24 cellular contexts compared by ENCODE assay signal in genomic region chr3:64691051-64691450, GRCh38. TPM values are rescaled to one million over a fixed set of nuclear protein-coding genes. Genes with fewer than 3 reads are reported as not detected.
A peak's percentile ranks its signal among the peaks of the same experiment; 100 is the strongest.
DNase-seq lines count a peak whose midpoint lies in the region; ATAC-seq, FAIRE-seq and TF ChIP-seq lines count a peak whose summit lies in the region.
"Had no signal": no experiment of that assay in that cellular context is flagged by ENCODE, and none has a peak within 500 bp of the region (broad histone marks: within the 10 kb centered on the region; RNA-seq: fewer than 3 reads in every experiment).

No MANE protein-coding gene starts in this region.

- DNase-seq in heart right ventricle (peak in 1 of 2 donors; percentile 40), Right ventricle myocardium superior (no peak), astrocyte (ENCODE audit: low read depth) (peak; percentile 37), hepatocyte (ENCODE audit: low spot score) (peak; percentile 44), smooth muscle cell (lab: John Stamatoyannopoulos, UW; ENCODE audit: unreplicated experiment) (no peak), HEK293T (ENCODE audit: extremely low spot score) (no peak)
- DNase-seq in central memory CD4-positive, alpha-beta T cell = no peak
- DNase-seq: activated CD4-positive, CD25-positive, alpha-beta regulatory T cell; DMS53; erythroblast; head of caudate nucleus; HFFc6; NCI-H1417 treated with DMSO at 0.1 percent for 48 hours; stimulated activated naive CD4-positive, alpha-beta T cell; T-helper 1 cell had no signal

- H2AFZ ChIP-seq in astrocyte (ENCODE audit: low read depth, low read length) = no peak overlapping the region
- no peak overlapping the region for H2AFZ ChIP-seq in hepatocyte
- no peak overlapping the region for H2AFZ ChIP-seq in smooth muscle cell (ENCODE audit: low read depth)

- 39 to 44% methylated on average over 3 of the region's 3 CpGs for WGBS in heart right ventricle, 2 donors
- 66% methylated on average over 3 of the region's 3 CpGs for WGBS in hepatocyte (ENCODE audit: low lambda C conversion rate, missing lambda C conversion rate)
- 30% methylated on average over 3 of the region's 3 CpGs for WGBS in smooth muscle cell (ENCODE audit: low lambda C conversion rate)

- no peaks in the 10 kb centered on the region for H3K79me2 ChIP-seq in astrocyte (ENCODE audit: insufficient read depth, low read length)
- peaks cover 10% of the 10 kb centered on the region for H3K79me2 ChIP-seq in hepatocyte
- peaks cover 23% of the 10 kb centered on the region for H3K79me2 ChIP-seq in smooth muscle cell (ENCODE audit: low read depth)

- CTCF ChIA-PET in HEK293T (lab: Yijun Ruan, JAX) = interaction anchor here (0.7 kb wide), 1 partner anchor 970 kb away, joined by 3 read pairs; no protein-coding TSS in a partner anchor

- H3K4me2 ChIP-seq in astrocyte (ENCODE audit: low read length) (no peak overlapping the region), hepatocyte (no peak overlapping the region), smooth muscle cell (no peak overlapping the region)
- H3K4me2 ChIP-seq: KMS-11 had no signal

- H3K27ac ChIP-seq in heart right ventricle = peak overlapping the region in 9 of 10 donors; percentile 10 to 60 (median 46)
- H3K27ac ChIP-seq in astrocyte (ENCODE audit: low read depth, low read length) = no peak overlapping the region
- H3K27ac ChIP-seq in hepatocyte = no peak overlapping the region
- H3K27ac ChIP-seq in smooth muscle cell (ENCODE audit: low read depth) = peak overlapping the region; percentile 32
- H3K27ac ChIP-seq: C4-2B, KMS-11, RWPE1 had no signal

- H3K9me2 ChIP-seq in hepatocyte (replicated peaks; ENCODE audit: insufficient read depth) = no peaks in the 10 kb centered on the region

- no peaks in the 10 kb centered on the region for H3K27me3 Mint-ChIP-seq in astrocyte (ENCODE audit: low read depth, unreplicated experiment)

- no peaks in the 10 kb centered on the region for H3K9me3 Mint-ChIP-seq in astrocyte (ENCODE audit: unreplicated experiment)
- H3K9me3 Mint-ChIP-seq: activated T-helper 17 cell treated with anti-CD3 and anti-CD28 coated beads, Interleukin-2, amount 50 U/mL, for 72 hours; HFFc6; type B pancreatic cell had no signal

- peaks cover 8% of the 10 kb centered on the region for H3F3A ChIP-seq in smooth muscle cell (ENCODE audit: low read depth)

- peak in 5 of 8 donors; percentile 4 to 60 (median 20) for ATAC-seq in heart right ventricle
- no peak for ATAC-seq in Right ventricle myocardium superior (ENCODE audit: poor library complexity)
- ATAC-seq in GM21526 (IDR thresholded peaks at IDR 0.05; ENCODE audit: low FRiP score, unreplicated experiment) = no peak
- ATAC-seq: activated T-helper 17 cell treated with anti-CD3 and anti-CD28 coated beads, Interleukin-2, amount 50 U/mL, for 72 hours had no signal

- H4K20me1 ChIP-seq in astrocyte (ENCODE audit: insufficient read depth, low read length) = no peaks in the 10 kb centered on the region
- H4K20me1 ChIP-seq in hepatocyte (ENCODE audit: insufficient read depth, poor library complexity, severe bottlenecking) = no peaks in the 10 kb centered on the region
- H4K20me1 ChIP-seq in smooth muscle cell (ENCODE audit: low read depth) = no peaks in the 10 kb centered on the region

- intact Hi-C loops in heart right ventricle (cut with DNase I) (loop anchor here in 1 of 10 donors (10.0 kb wide), 1 partner anchor 204 kb away; no protein-coding TSS in a partner anchor), Right ventricle myocardium superior (cut with DNase I) (no loop called here)

- peaks cover 10% of the 10 kb centered on the region for H3K4me1 Mint-ChIP-seq in astrocyte (ENCODE audit: low read depth, unreplicated experiment)
- H3K4me1 Mint-ChIP-seq: activated T-helper 17 cell treated with anti-CD3 and anti-CD28 coated beads, Interleukin-2, amount 50 U/mL, for 72 hours had no signal

- H3K4me1 ChIP-seq in heart right ventricle = peaks cover 0 to 52% (median 36%) of the 10 kb centered on the region in 9 donors
- H3K4me1 ChIP-seq in astrocyte (ENCODE audit: insufficient read depth, low read length) = peaks cover 6% of the 10 kb centered on the region
- H3K4me1 ChIP-seq in hepatocyte (ENCODE audit: insufficient read depth) = no peaks in the 10 kb centered on the region
- peaks cover 8% of the 10 kb centered on the region for H3K4me1 ChIP-seq in smooth muscle cell (ENCODE audit: low read depth)

- POLR2A ChIA-PET in HEK293T (lab: Yijun Ruan, JAX) = no interaction called here

- H3K9me3 ChIP-seq in heart right ventricle = no peaks in the 10 kb centered on the region
- H3K9me3 ChIP-seq in astrocyte (ENCODE audit: insufficient read depth, low read depth, low read length) = no peaks in the 10 kb centered on the region
- H3K9me3 ChIP-seq in hepatocyte (ENCODE audit: low read depth) = no peaks in the 10 kb centered on the region
- H3K9me3 ChIP-seq in smooth muscle cell (replicated peaks; ENCODE audit: low read depth) = no peaks in the 10 kb centered on the region

- no peak overlapping the region for H3K27ac Mint-ChIP-seq in astrocyte (ENCODE audit: unreplicated experiment)
- H3K27ac Mint-ChIP-seq: activated T-helper 17 cell treated with anti-CD3 and anti-CD28 coated beads, Interleukin-2, amount 50 U/mL, for 72 hours; HFFc6; type B pancreatic cell had no signal

- TF ChIP-seq CTCF in heart right ventricle (IDR thresholded peaks at IDR 0.05) = no peak
- no peak for TF ChIP-seq CTCF in astrocyte (IDR thresholded peaks at IDR 0.05; ENCODE audit: insufficient read depth, low read depth, low read length)
- no peak for TF ChIP-seq CTCF in hepatocyte (IDR thresholded peaks at IDR 0.05; ENCODE audit: poor library complexity)
- no peak for TF ChIP-seq CTCF in smooth muscle cell (IDR thresholded peaks at IDR 0.05; ENCODE audit: borderline replicate concordance, insufficient read depth, poor library complexity, severe bottlenecking)

- H3K36me3 Mint-ChIP-seq in astrocyte (ENCODE audit: low read depth, unreplicated experiment) = no peaks in the 10 kb centered on the region
- H3K36me3 Mint-ChIP-seq: type B pancreatic cell had no signal

- H3K4me3 Mint-ChIP-seq in astrocyte (ENCODE audit: unreplicated experiment) = no peak overlapping the region
- H3K4me3 Mint-ChIP-seq: activated T-helper 17 cell treated with anti-CD3 and anti-CD28 coated beads, Interleukin-2, amount 50 U/mL, for 72 hours; HFFc6 had no signal

- no peak overlapping the region for H3K9ac ChIP-seq in astrocyte (ENCODE audit: low read length)
- no peak overlapping the region for H3K9ac ChIP-seq in smooth muscle cell (ENCODE audit: low read depth)
- H3K9ac ChIP-seq: KMS-11 had no signal

- H3K4me3 ChIP-seq in heart right ventricle (no peak overlapping the region), astrocyte (ENCODE audit: insufficient read depth, low read depth, low read length) (no peak overlapping the region), hepatocyte (no peak overlapping the region), smooth muscle cell (no peak overlapping the region)

- no peak for FAIRE-seq in astrocyte (lab: Jason Lieb, UNC)
- FAIRE-seq: A204.1, colon had no signal

- H3K36me3 ChIP-seq in heart right ventricle (peaks cover 0 to 3% (median 0%) of the 10 kb centered on the region in 9 donors), astrocyte (ENCODE audit: insufficient read depth, low read length) (no peaks in the 10 kb centered on the region), hepatocyte (replicated peaks; ENCODE audit: insufficient read depth, low read depth) (no peaks in the 10 kb centered on the region), smooth muscle cell (ENCODE audit: low read depth) (no peaks in the 10 kb centered on the region)

- H3K27me3 ChIP-seq in heart right ventricle = peaks cover 0 to 24% (median 0%) of the 10 kb centered on the region in 7 donors
- H3K27me3 ChIP-seq in astrocyte (ENCODE audit: insufficient read depth, low read length) = no peaks in the 10 kb centered on the region
- no peaks in the 10 kb centered on the region for H3K27me3 ChIP-seq in hepatocyte
- H3K27me3 ChIP-seq in smooth muscle cell (ENCODE audit: low read depth) = no peaks in the 10 kb centered on the region

TF ChIP-seq in HEK293T, 16 proteins besides CTCF, POLR2A, EP300 and RAD21:
- no peak for TF ChIP-seq FOXM1 (IDR thresholded peaks at IDR 0.05; ENCODE audit: borderline replicate concordance)
- TF ChIP-seq NFRKB (IDR thresholded peaks at IDR 0.05) = no peak
- no peak for TF ChIP-seq HDGF (IDR thresholded peaks at IDR 0.05; ENCODE audit: borderline replicate concordance)
- no peak for TF ChIP-seq ELF4 (IDR thresholded peaks at IDR 0.05)
- no peak for TF ChIP-seq TARDBP (IDR thresholded peaks at IDR 0.05)
- TF ChIP-seq SUZ12 (IDR thresholded peaks at IDR 0.05) = no peak
- TF ChIP-seq SP1 (IDR thresholded peaks at IDR 0.05) = no peak
- no peak for TF ChIP-seq PKNOX1 (IDR thresholded peaks at IDR 0.05)
- no peak for TF ChIP-seq FOXA1 (IDR thresholded peaks at IDR 0.05)
- no peak for TF ChIP-seq ZNF384 (IDR thresholded peaks at IDR 0.05)
- no peak for TF ChIP-seq FOXK2 (IDR thresholded peaks at IDR 0.05)
- no peak for TF ChIP-seq CTBP1 (IDR thresholded peaks at IDR 0.05; ENCODE audit: borderline replicate concordance)
- TF ChIP-seq BHLHE40 (IDR thresholded peaks at IDR 0.05; ENCODE audit: borderline replicate concordance) = no peak
- no peak for TF ChIP-seq ARNT (IDR thresholded peaks at IDR 0.05)
- no peak for TF ChIP-seq LEF1 (IDR thresholded peaks at IDR 0.05; ENCODE audit: borderline replicate concordance)
- no peak for TF ChIP-seq L3MBTL2 (conservative IDR thresholded peaks at IDR 0.05)

RNA-seq across cellular contexts. Expression of gene ADAMTS9, which starts 3.3 kb away (rescaled TPM):
- total RNA-seq in heart right ventricle (100 to 1,000 TPM in 1 of 10 donors, 10 to 100 TPM in 8, 1 to 10 TPM in 1; 9.7 to 102 (median 17.3) TPM), Right ventricle myocardium superior (15.4 TPM), astrocyte (7.5 and 8.3 TPM in 2 replicates), hepatocyte (116 and 145 TPM in 2 replicates), smooth muscle cell (66.6 and 68.0 TPM in 2 replicates)
- polyA plus RNA-seq in heart right ventricle (10 to 100 TPM; 22.8 to 33.4 TPM), hepatocyte (56.9 and 64.3 TPM in 2 replicates), smooth muscle cell (18.7 and 19.9 TPM in 2 replicates)
- total RNA-seq: activated CD8-positive, alpha-beta memory T cell treated with anti-CD3 and anti-CD28 coated beads for 36 hours; activated T-helper 17 cell treated with anti-CD3 and anti-CD28 coated beads, Interleukin-2, amount 50 U/mL, for 72 hours had no signal

Comparison
In these comparisons a context has a peak if more than half of its experiments do, and no peak if none do; other contexts are left out.
1. ATAC-seq: peak in heart right ventricle (5 of 8); none in Right ventricle myocardium superior (single experiment) and GM21526 (single experiment).
2. DNase-seq: peak in astrocyte (single experiment) and hepatocyte (single experiment); none in Right ventricle myocardium superior (single experiment), smooth muscle cell (single experiment), HEK293T (single experiment) and central memory CD4-positive, alpha-beta T cell (single experiment).
3. H3K27ac ChIP-seq: peak in heart right ventricle (9 of 10) and smooth muscle cell (single experiment); none in astrocyte (single experiment) and hepatocyte (single experiment).